16 cellular contexts compared by ENCODE assay signal in the genomic region with DNA sequence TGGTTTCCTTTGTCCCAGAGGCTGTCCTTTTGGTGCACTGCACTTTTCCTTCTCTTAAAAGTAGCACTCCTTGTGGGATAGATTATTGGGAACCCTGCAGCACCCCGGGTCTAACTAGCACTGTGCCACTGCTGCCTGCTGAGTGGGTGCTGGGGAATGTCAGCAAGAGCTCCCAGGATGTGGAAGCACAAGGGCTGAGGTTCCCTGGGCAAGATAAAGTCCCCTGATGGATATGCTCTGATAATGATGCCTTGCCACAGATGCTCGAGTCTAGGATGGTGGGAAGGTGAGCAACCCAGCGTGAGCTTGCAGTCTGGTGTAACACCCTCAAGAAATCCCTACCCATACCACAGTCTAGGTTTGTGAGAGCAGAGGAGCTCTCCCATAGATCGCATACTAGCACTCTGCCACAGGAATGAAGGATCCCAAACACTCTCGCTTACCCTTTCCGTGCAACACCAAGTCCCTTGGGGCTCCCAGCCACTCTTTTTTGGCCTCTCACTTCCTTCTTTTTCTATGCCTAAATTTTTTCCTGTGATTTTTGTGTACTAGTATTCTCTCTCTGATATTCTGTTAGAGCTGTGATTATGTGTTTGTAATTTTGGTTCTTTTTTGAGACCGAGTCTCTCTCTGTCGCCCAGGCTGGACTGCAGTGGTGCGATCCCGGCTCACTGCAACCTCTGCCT. TPM values are rescaled to one million over a fixed set of nuclear protein-coding genes. Genes with fewer than 3 reads are reported as not detected.
DNase-seq lines count a peak whose midpoint lies in the region; ATAC-seq and TF ChIP-seq lines count a peak whose summit lies in the region.
"Had no signal": no experiment of that assay in that cellular context is flagged by ENCODE, and none has a peak within 500 bp of the region (broad histone marks: within the 10 kb centered on the region; RNA-seq: fewer than 3 reads in every experiment).

No MANE protein-coding gene starts in this region.

- WGBS in ovary, 3 donors = 93 to 94% (median 94%) methylated on average over 10 of the region's 10 CpGs

- CTCF ChIA-PET in activated CD8-positive, alpha-beta T cell treated with anti-CD3 and anti-CD28 coated beads for 36 hours (lab: Charles Lee) = interaction anchor here (1.7 kb wide), 1 partner anchor 24 kb away, joined by 3 read pairs; no protein-coding TSS in a partner anchor
- CTCF ChIA-PET in activated CD8-positive, alpha-beta T cell treated with anti-CD3 and anti-CD28 coated beads, Interleukin-2, amount 10 ng/mL, durations not matched to agents 7 days and 5 days (lab: Charles Lee) = interaction anchor here (0.6 to 1.5 kb wide), 2 partner anchors 13 to 25 kb away, joined by 3 read pairs; no protein-coding TSS in a partner anchor

- intact Hi-C loops in activated CD8-positive, alpha-beta T cell treated with anti-CD3 and anti-CD28 coated beads for 36 hours (cut with micrococcal nuclease) = no loop called here
- intact Hi-C loops in ovary (cut with DNase I) = no loop called here

- H3K36me3 Mint-ChIP-seq in activated CD8-positive, alpha-beta T cell treated with anti-CD3 and anti-CD28 coated beads for 36 hours (ENCODE audit: low read depth) = peaks cover 75% of the 10 kb centered on the region
- peaks cover 81% of the 10 kb centered on the region for H3K36me3 Mint-ChIP-seq in activated CD8-positive, alpha-beta T cell treated with anti-CD3 and anti-CD28 coated beads, Interleukin-2, amount 10 ng/mL, durations not matched to agents 7 days and 5 days (ENCODE audit: low read depth)
- H3K36me3 Mint-ChIP-seq in effector memory CD8-positive, alpha-beta T cell (ENCODE audit: insufficient read depth) = peaks cover 40% of the 10 kb centered on the region
- peaks cover 57% of the 10 kb centered on the region for H3K36me3 Mint-ChIP-seq in neural crest cell (ENCODE audit: low read depth)

- no peaks in the 10 kb centered on the region for H3K27me3 Mint-ChIP-seq in activated CD8-positive, alpha-beta T cell treated with anti-CD3 and anti-CD28 coated beads for 36 hours
- H3K27me3 Mint-ChIP-seq in activated CD8-positive, alpha-beta T cell treated with anti-CD3 and anti-CD28 coated beads, Interleukin-2, amount 10 ng/mL, durations not matched to agents 7 days and 5 days (ENCODE audit: low read depth) = no peaks in the 10 kb centered on the region
- no peaks in the 10 kb centered on the region for H3K27me3 Mint-ChIP-seq in effector memory CD8-positive, alpha-beta T cell
- H3K27me3 Mint-ChIP-seq in neural crest cell (ENCODE audit: low read depth) = no peaks in the 10 kb centered on the region

- H3K4me3 Mint-ChIP-seq in activated CD8-positive, alpha-beta T cell treated with anti-CD3 and anti-CD28 coated beads for 36 hours = no peak overlapping the region
- no peak overlapping the region for H3K4me3 Mint-ChIP-seq in activated CD8-positive, alpha-beta T cell treated with anti-CD3 and anti-CD28 coated beads, Interleukin-2, amount 10 ng/mL, durations not matched to agents 7 days and 5 days
- peak overlapping the region; percentile 10 to 47 for H3K4me3 Mint-ChIP-seq in effector memory CD8-positive, alpha-beta T cell
- H3K4me3 Mint-ChIP-seq in neural crest cell = no peak overlapping the region
- H3K4me3 Mint-ChIP-seq: brain had no signal

- no peaks in the 10 kb centered on the region for H3K9me3 ChIP-seq in ovary

- peaks cover 30% of the 10 kb centered on the region for H3K9me3 Mint-ChIP-seq in activated CD8-positive, alpha-beta T cell treated with anti-CD3 and anti-CD28 coated beads for 36 hours
- H3K9me3 Mint-ChIP-seq in activated CD8-positive, alpha-beta T cell treated with anti-CD3 and anti-CD28 coated beads, Interleukin-2, amount 10 ng/mL, durations not matched to agents 7 days and 5 days (ENCODE audit: insufficient read depth) = peaks cover 21% of the 10 kb centered on the region
- H3K9me3 Mint-ChIP-seq in effector memory CD8-positive, alpha-beta T cell = no peaks in the 10 kb centered on the region
- H3K9me3 Mint-ChIP-seq in neural crest cell = peaks cover 17% of the 10 kb centered on the region

- H3K4me3 ChIP-seq in ovary = no peak overlapping the region
- H3K4me3 ChIP-seq: A549, hepatocyte, lung, tibial nerve had no signal

- POLR2A ChIA-PET in activated CD8-positive, alpha-beta T cell treated with anti-CD3 and anti-CD28 coated beads for 36 hours (lab: Charles Lee) = interaction anchor here (0.9 to 1.6 kb wide), 2 partner anchors 8 to 27 kb away, joined by 3 to 4 read pairs; no protein-coding TSS in a partner anchor
- POLR2A ChIA-PET in activated CD8-positive, alpha-beta T cell treated with anti-CD3 and anti-CD28 coated beads, Interleukin-2, amount 10 ng/mL, durations not matched to agents 7 days and 5 days (lab: Charles Lee) = no interaction called here

- no peak for DNase-seq in activated CD8-positive, alpha-beta T cell treated with anti-CD3 and anti-CD28 coated beads for 36 hours
- DNase-seq in activated CD8-positive, alpha-beta T cell treated with anti-CD3 and anti-CD28 coated beads, Interleukin-2, amount 10 ng/mL, durations not matched to agents 7 days and 5 days = no peak
- no peak for DNase-seq in effector memory CD8-positive, alpha-beta T cell
- DNase-seq in neural crest cell (ENCODE audit: low read depth, low spot score) = no peak
- DNase-seq in ovary = no peak
- no peak for DNase-seq in NCI-H146 treated with DMSO at 0.1 percent for 48 hours (lab: John Stamatoyannopoulos, UW; ENCODE audit: unreplicated experiment)
- DNase-seq: NCI-H2081 treated with DMSO at 0.1 percent for 48 hours, SHP77 treated with DMSO at 0.1 percent for 48 hours had no signal

- TF ChIP-seq POLR2A in ovary (IDR thresholded peaks at IDR 0.05) = no peak

- H3K27ac Mint-ChIP-seq in activated CD8-positive, alpha-beta T cell treated with anti-CD3 and anti-CD28 coated beads for 36 hours = peak overlapping the region; percentile 58
- H3K27ac Mint-ChIP-seq in activated CD8-positive, alpha-beta T cell treated with anti-CD3 and anti-CD28 coated beads, Interleukin-2, amount 10 ng/mL, durations not matched to agents 7 days and 5 days = no peak overlapping the region
- peak overlapping the region; percentile 33 to 47 for H3K27ac Mint-ChIP-seq in effector memory CD8-positive, alpha-beta T cell
- peak overlapping the region; percentile 70 for H3K27ac Mint-ChIP-seq in neural crest cell (ENCODE audit: unreplicated experiment)

- H3K4me1 ChIP-seq in ovary (ENCODE audit: insufficient read depth) = no peaks in the 10 kb centered on the region

- H3K4me1 Mint-ChIP-seq in activated CD8-positive, alpha-beta T cell treated with anti-CD3 and anti-CD28 coated beads for 36 hours (ENCODE audit: low read depth) = peaks cover 81% of the 10 kb centered on the region
- peaks cover 75% of the 10 kb centered on the region for H3K4me1 Mint-ChIP-seq in activated CD8-positive, alpha-beta T cell treated with anti-CD3 and anti-CD28 coated beads, Interleukin-2, amount 10 ng/mL, durations not matched to agents 7 days and 5 days (ENCODE audit: low read depth)
- peaks cover 61 to 66% of the 10 kb centered on the region in 2 donors for H3K4me1 Mint-ChIP-seq in effector memory CD8-positive, alpha-beta T cell (ENCODE audit: low read depth in 2 of 2)
- no peaks in the 10 kb centered on the region for H3K4me1 Mint-ChIP-seq in neural crest cell
- H3K4me1 Mint-ChIP-seq: brain had no signal

- H3K27ac ChIP-seq in ovary = no peak overlapping the region
- H3K27ac ChIP-seq: hepatocyte, HL-60, tibial nerve had no signal

- no peak for TF ChIP-seq EP300 in ovary (IDR thresholded peaks at IDR 0.05)

- H3K27me3 ChIP-seq in ovary = no peaks in the 10 kb centered on the region
- H3K27me3 ChIP-seq: hepatocyte, tibial nerve had no signal

- no peaks in the 10 kb centered on the region for H3K36me3 ChIP-seq in ovary

- no peak for ATAC-seq in activated CD8-positive, alpha-beta T cell treated with anti-CD3 and anti-CD28 coated beads for 36 hours
- ATAC-seq in activated CD8-positive, alpha-beta T cell treated with anti-CD3 and anti-CD28 coated beads, Interleukin-2, amount 10 ng/mL, durations not matched to agents 7 days and 5 days = no peak
- ATAC-seq in HG03432 (IDR thresholded peaks at IDR 0.05; ENCODE audit: unreplicated experiment) = peak; percentile 14
- peak; percentile 29 for ATAC-seq in effector memory CD8-positive, alpha-beta T cell (replicated peaks)
- no peak for ATAC-seq in GM21526 (IDR thresholded peaks at IDR 0.05; ENCODE audit: low FRiP score, unreplicated experiment)

- TF ChIP-seq CTCF in activated CD8-positive, alpha-beta T cell treated with anti-CD3 and anti-CD28 coated beads for 36 hours (IDR thresholded peaks at IDR 0.05) = no peak
- TF ChIP-seq CTCF in neural crest cell (conservative IDR thresholded peaks at IDR 0.05) (no peak), ovary (IDR thresholded peaks at IDR 0.05) (no peak)

RNA-seq across cellular contexts. Expression of gene USP15, which starts 32.7 kb away (rescaled TPM):
- total RNA-seq in activated CD8-positive, alpha-beta T cell treated with anti-CD3 and anti-CD28 coated beads for 36 hours = 100 to 1,000 TPM; 112 to 118 TPM
- total RNA-seq in activated CD8-positive, alpha-beta T cell treated with anti-CD3 and anti-CD28 coated beads, Interleukin-2, amount 10 ng/mL, durations not matched to agents 7 days and 5 days = 100 to 1,000 TPM; 159 to 160 TPM
- total RNA-seq in neural crest cell = 37.5 and 39.6 TPM in 2 replicates
- 100 to 1,000 TPM in 1 of 7 donors, 10 to 100 TPM in 6; 46.6 to 152 (median 62.9) TPM for total RNA-seq in ovary
- 10 to 100 TPM; 35.7 to 36.2 TPM for polyA plus RNA-seq in ovary

Comparison
In these comparisons a context has a peak if more than half of its experiments do, and no peak if none do; other contexts are left out.
1. ATAC-seq: peak in HG03432 (single experiment) and effector memory CD8-positive, alpha-beta T cell (single experiment); none in activated CD8-positive, alpha-beta T cell treated with anti-CD3 and anti-CD28 coated beads for 36 hours (single experiment), activated CD8-positive, alpha-beta T cell treated with anti-CD3 and anti-CD28 coated beads, Interleukin-2, amount 10 ng/mL, durations not matched to agents 7 days and 5 days (single experiment) and GM21526 (single experiment).
2. H3K4me3 Mint-ChIP-seq: peak in effector memory CD8-positive, alpha-beta T cell (2 of 2); none in activated CD8-positive, alpha-beta T cell treated with anti-CD3 and anti-CD28 coated beads for 36 hours (single experiment), activated CD8-positive, alpha-beta T cell treated with anti-CD3 and anti-CD28 coated beads, Interleukin-2, amount 10 ng/mL, durations not matched to agents 7 days and 5 days (single experiment) and neural crest cell (single experiment).